In genomic region chr1:4078091-4078962, GRCh38 we compare ENCODE assay signal across 6 cellular contexts.
DNase-seq lines count a peak whose midpoint lies in the region; ATAC-seq, FAIRE-seq and TF ChIP-seq lines count a peak whose summit lies in the region.
"Not testable (repeated sequence)": the region's sequence is repeated elsewhere in the genome, so short reads cannot be mapped to it uniquely, and the experiment has no call there.

No MANE protein-coding gene starts in this region.

- not testable (repeated sequence) for H3K27me3 Mint-ChIP-seq in natural killer cell treated with Interleukin-12 subunit alpha and Interleukin-12 subunit beta and Interleukin-15 and Interleukin-18, amount 100 ng/mL, for 72 hours

- not testable (repeated sequence) for TF ChIP-seq EP300 in upper lobe of left lung (IDR thresholded peaks at IDR 0.05)

- not testable (repeated sequence) for H3K27me3 ChIP-seq in bronchial epithelial cell (ENCODE audit: control insufficient read depth, insufficient read depth, low read length); right atrium auricular region; upper lobe of left lung
- H3K27me3 ChIP-seq in spleen (replicated peaks in 1 of 7) = peaks cover 0 to 53% (median 0%) of the 10 kb centered on the region in 7 donors

- H3K27ac ChIP-seq in right atrium auricular region, spleen, upper lobe of left lung: not testable (repeated sequence)

- H3K4me1 Mint-ChIP-seq in natural killer cell treated with Interleukin-12 subunit alpha and Interleukin-12 subunit beta and Interleukin-15 and Interleukin-18, amount 100 ng/mL, for 72 hours (ENCODE audit: low read depth in 2 of 2) = not testable (repeated sequence)

- not testable (repeated sequence) for H3K4me3 Mint-ChIP-seq in natural killer cell treated with Interleukin-12 subunit alpha and Interleukin-12 subunit beta and Interleukin-15 and Interleukin-18, amount 100 ng/mL, for 72 hours

- peak; percentile 78 for FAIRE-seq in GM12891 (lab: Jason Lieb, UNC)
- FAIRE-seq in bronchial epithelial cell (lab: Jason Lieb, UNC) = peak; percentile 96

- not testable (repeated sequence) for TF ChIP-seq POLR2A in GM12891 (IDR thresholded peaks at IDR 0.05; ENCODE audit: low read depth, low read length); spleen (IDR thresholded peaks at IDR 0.05); upper lobe of left lung (IDR thresholded peaks at IDR 0.05)

- intact Hi-C loops in spleen (cut with DNase I; ENCODE audit: low total_unique reads) = not testable (repeated sequence)

- not testable (repeated sequence) for H3K9me3 ChIP-seq in right atrium auricular region, upper lobe of left lung
- H3K9me3 ChIP-seq in spleen = peaks cover 0 to 16% (median 0%) of the 10 kb centered on the region in 8 donors

- 66 to 86% (median 75%) methylated on average over 13 to 24 of the region's 24 CpGs for WGBS in spleen, 5 donors
- 69 to 75% methylated on average over 7 to 23 of the region's 24 CpGs for WGBS in upper lobe of left lung, 2 donors

- H3K4me1 ChIP-seq in right atrium auricular region, spleen, upper lobe of left lung: not testable (repeated sequence)

- not testable (repeated sequence) for TF ChIP-seq CTCF in bronchial epithelial cell (IDR thresholded peaks at IDR 0.05; ENCODE audit: insufficient read depth, low read length, severe bottlenecking); right atrium auricular region (IDR thresholded peaks at IDR 0.05); spleen (IDR thresholded peaks at IDR 0.05 in 8 of 11, conservative IDR thresholded peaks at IDR 0.05 in 3 of 11); upper lobe of left lung (IDR thresholded peaks at IDR 0.05)

- not testable (repeated sequence) for H3K36me3 Mint-ChIP-seq in natural killer cell treated with Interleukin-12 subunit alpha and Interleukin-12 subunit beta and Interleukin-15 and Interleukin-18, amount 100 ng/mL, for 72 hours

- H3K36me3 ChIP-seq in bronchial epithelial cell (ENCODE audit: control insufficient read depth, insufficient read depth, low read length); right atrium auricular region; spleen; upper lobe of left lung: not testable (repeated sequence)

- H3K4me3 ChIP-seq in bronchial epithelial cell (ENCODE audit: low read depth, low read length); right atrium auricular region; spleen; upper lobe of left lung: not testable (repeated sequence)

- not testable (repeated sequence) for DNase-seq in GM12891 (ENCODE audit: insufficient read length, low spot score); bronchial epithelial cell (ENCODE audit: low read depth)
- DNase-seq in right atrium auricular region (ENCODE audit: low spot score) (peak; percentile 18), spleen (peak; percentile 46), upper lobe of left lung (peak; percentile 6 to 58)
- peak; percentile 50 for DNase-seq in natural killer cell treated with Interleukin-12 subunit alpha and Interleukin-12 subunit beta and Interleukin-15 and Interleukin-18, amount 100 ng/mL, for 72 hours (ENCODE audit: low spot score)

- not testable (repeated sequence) for H3K27ac Mint-ChIP-seq in natural killer cell treated with Interleukin-12 subunit alpha and Interleukin-12 subunit beta and Interleukin-15 and Interleukin-18, amount 100 ng/mL, for 72 hours

- ATAC-seq in natural killer cell treated with Interleukin-12 subunit alpha and Interleukin-12 subunit beta and Interleukin-15 and Interleukin-18, amount 100 ng/mL, for 72 hours; upper lobe of left lung (ENCODE audit: low FRiP score in 2 of 2): not testable (repeated sequence)

- not testable (repeated sequence) for H3K9me3 Mint-ChIP-seq in natural killer cell treated with Interleukin-12 subunit alpha and Interleukin-12 subunit beta and Interleukin-15 and Interleukin-18, amount 100 ng/mL, for 72 hours
